Comparison of ENCODE assay signal across 27 cellular contexts in genomic region chr6:157386023-157386422, GRCh38.
"Had no signal": no experiment of that assay in that cellular context is flagged by ENCODE, and none has a peak within 500 bp of the region (broad histone marks: within the 10 kb centered on the region; RNA-seq: fewer than 3 reads in every experiment).

No MANE protein-coding gene starts in this region.

- ATAC-seq: naive thymus-derived CD8-positive, alpha-beta T cell; natural killer cell treated with Interleukin-12 subunit alpha and Interleukin-12 subunit beta and Interleukin-15 and Interleukin-18, amount 100 ng/mL, for 72 hours; psoas muscle; right cardiac atrium; sciatic nerve; stimulated activated memory B cell treated with anti-CD40 and anti-IgM and Interleukin-4, amounts not matched to agents 10 μg/mL and 1 μg/mL and 100 μg/mL, for 72 hours; upper lobe of right lung had no signal

- DNase-seq: naive thymus-derived CD8-positive, alpha-beta T cell; nephron progenitor cell; occipital lobe; ovary; posterior cingulate gyrus; psoas muscle; right cardiac atrium; spleen; stimulated activated CD4-positive, alpha-beta T cell treated with anti-CD3 and anti-CD28 coated beads, Interleukin-12 subunit alpha, Interleukin-12 subunit beta, amount 100 ng/mL, for 4 hours; stimulated activated CD4-positive, alpha-beta T cell treated with anti-CD3 and anti-CD28 coated beads, Interleukin-4, amount 100 ng/mL, for 1 hour; stimulated activated CD8-positive, alpha-beta memory T cell treated with anti-CD3 and anti-CD28 coated beads, Interleukin-4, amount 100 ng/mL, for 48 hours; stimulated activated naive CD4-positive, alpha-beta T cell; stimulated activated naive CD8-positive, alpha-beta T cell treated with anti-CD3 and anti-CD28 coated beads, Interleukin-15, Interleukin-2, amounts not matched to agents 100 U/mL and 50 U/mL, for 24 hours; substantia nigra; testis; tibial artery; transverse colon; upper lobe of right lung; uterus had no signal

- H3K27me3 ChIP-seq: ovary, suprapubic skin, testis, tibial artery, transverse colon, upper lobe of right lung, uterus had no signal

- H3K4me2 ChIP-seq: neural progenitor cell, smooth muscle cell had no signal

- H3K36me3 ChIP-seq: ovary, spleen, suprapubic skin, tibial artery, transverse colon, upper lobe of right lung, uterus had no signal

- H3K27ac ChIP-seq: neural progenitor cell, ovary, parathyroid adenoma, psoas muscle, skin epidermis, spleen, suprapubic skin, testis, tibial artery, transverse colon, upper lobe of right lung had no signal

- H3K9ac ChIP-seq: neural progenitor cell, parathyroid adenoma had no signal

- H2AFZ ChIP-seq: neural progenitor cell, parathyroid adenoma had no signal

- H3K4me3 ChIP-seq: neural progenitor cell, ovary, psoas muscle, skin epidermis, smooth muscle cell, spleen, suprapubic skin, testis, tibial artery, transverse colon, upper lobe of right lung, uterus had no signal

- H3K9me3 ChIP-seq: ovary, suprapubic skin, testis, upper lobe of right lung had no signal
